In genomic region chr15:27967541-27967940, GRCh38 we compare ENCODE assay signal across 31 cellular contexts.
DNase-seq lines count a peak whose midpoint lies in the region; ATAC-seq and TF ChIP-seq lines count a peak whose summit lies in the region.
"Had no signal": no experiment of that assay in that cellular context is flagged by ENCODE, and none has a peak within 500 bp of the region (broad histone marks: within the 10 kb centered on the region; RNA-seq: fewer than 3 reads in every experiment).

No MANE protein-coding gene starts in this region.

- no peak overlapping the region for H3K4me2 ChIP-seq in neuronal stem cell (ENCODE audit: insufficient read depth, low read length, poor library complexity, severe bottlenecking)
- H3K4me2 ChIP-seq: A549; BLaER1; BLaER1 treated with 17β-estradiol and CSF1 and Interleukin-3, amounts not matched to agents 10 nM and 100 nM had no signal

- TF ChIP-seq POLR2A in esophagus muscularis mucosa (IDR thresholded peaks at IDR 0.05; ENCODE audit: low read depth) (no peak), testis (IDR thresholded peaks at IDR 0.05) (no peak)

- no peak overlapping the region for H3K4ac ChIP-seq in neuronal stem cell (ENCODE audit: low read length)

- 85% methylated on average over 8 of the region's 13 CpGs for WGBS in esophagus muscularis mucosa
- WGBS in neuronal stem cell (ENCODE audit: extremely low coverage in 2 of 2, insufficient read length in 2 of 2, insufficient replicate concordance in 1 of 2), 2 donors, result no CpG with 5 or more reads among the region's 13 CpGs
- 64 to 84% methylated on average over 13 of the region's 13 CpGs for WGBS in testis, 2 donors

- no peak overlapping the region for H4K91ac ChIP-seq in neuronal stem cell (ENCODE audit: low read depth, low read length, poor library complexity)

- H3K36me3 ChIP-seq in esophagus muscularis mucosa, result no peaks in the 10 kb centered on the region
- no peaks in the 10 kb centered on the region for H3K36me3 ChIP-seq in neuronal stem cell (replicated peaks in 1 of 2; ENCODE audit: control insufficient read depth in 2 of 2, insufficient read depth in 2 of 2, low read length in 2 of 2)
- no peaks in the 10 kb centered on the region for H3K36me3 ChIP-seq in testis (ENCODE audit: low read depth, missing control alignments)
- H3K36me3 ChIP-seq: BE2C; BLaER1; BLaER1 treated with 17β-estradiol and CSF1 and Interleukin-3, amounts not matched to agents 10 nM and 100 nM had no signal

- intact Hi-C loops in esophagus muscularis mucosa (cut with DNase I), result no loop called here
- intact Hi-C loops in testis (cut with DNase I; ENCODE audit: low total_unique reads), result no loop called here

- H3K4me1 ChIP-seq in esophagus muscularis mucosa (no peaks in the 10 kb centered on the region), neuronal stem cell (ENCODE audit: control insufficient read depth in 2 of 2, insufficient read depth in 1 of 2, low read depth in 1 of 2, low read length in 2 of 2) (peaks cover 0 to 3% of the 10 kb centered on the region in 2 donors), testis (no peaks in the 10 kb centered on the region)
- H3K4me1 ChIP-seq: A549, BE2C, Caco-2 had no signal

- no peak overlapping the region for H2BK5ac ChIP-seq in neuronal stem cell (ENCODE audit: low read length)

- H3K9me3 ChIP-seq in esophagus muscularis mucosa, result no peaks in the 10 kb centered on the region
- no peaks in the 10 kb centered on the region for H3K9me3 ChIP-seq in neuronal stem cell (replicated peaks in 1 of 2; ENCODE audit: control insufficient read depth in 2 of 2, insufficient read depth in 1 of 2, low read depth in 1 of 2, low read length in 2 of 2)
- no peaks in the 10 kb centered on the region for H3K9me3 ChIP-seq in testis
- H3K9me3 ChIP-seq: BE2C, BLaER1, Caco-2 had no signal

- no peak overlapping the region for H2AFZ ChIP-seq in neuronal stem cell (ENCODE audit: low read length)

- H3K27ac ChIP-seq in coronary artery, result no peak overlapping the region
- H3K27ac ChIP-seq in esophagus muscularis mucosa (replicated peaks in 1 of 4), result no peak overlapping the region
- no peak overlapping the region for H3K27ac ChIP-seq in neuronal stem cell (replicated peaks; ENCODE audit: low read length)
- no peak overlapping the region for H3K27ac ChIP-seq in testis
- H3K27ac ChIP-seq: 22Rv1; A549; BLaER1; BLaER1 treated with 17β-estradiol and CSF1 and Interleukin-3, amounts not matched to agents 10 nM and 100 nM; C4-2B had no signal

- no peak overlapping the region for H3K9ac ChIP-seq in neuronal stem cell (ENCODE audit: low read depth, low read length, poor library complexity)
- H3K9ac ChIP-seq: BLaER1; BLaER1 treated with 17β-estradiol and CSF1 and Interleukin-3, amounts not matched to agents 10 nM and 100 nM had no signal

- H3K4me3 ChIP-seq in coronary artery (no peak overlapping the region), esophagus muscularis mucosa (no peak overlapping the region), neuronal stem cell (ENCODE audit: low read length in 2 of 2) (no peak overlapping the region), testis (peak overlapping the region in 1 of 2 donors; percentile 10)
- H3K4me3 ChIP-seq: A549; BLaER1; BLaER1 treated with 17β-estradiol and CSF1 and Interleukin-3, amounts not matched to agents 10 nM and 100 nM had no signal

- H2BK15ac ChIP-seq in neuronal stem cell (ENCODE audit: low read length), result no peak overlapping the region

- DNase-seq in coronary artery (ENCODE audit: low spot score) (peak; percentile 52), esophagus muscularis mucosa (ENCODE audit: extremely low spot score) (peak; percentile 77), neuronal stem cell (ENCODE audit: low spot score) (no peak), testis (peak; percentile 36), 8988T (no peak), COR-L47 (lab: John Stamatoyannopoulos, UW) (no peak), NCI-H446 treated with DMSO at 0.1 percent for 48 hours (lab: John Stamatoyannopoulos, UW) (no peak)
- DNase-seq: ACHN; AML-193; BE2C; C1 segment of cervical spinal cord; Caco-2; Calu3; CD4-positive, alpha-beta memory T cell; CD4-positive, alpha-beta T cell; CD4-positive, CD25-positive, alpha-beta regulatory T cell; CD8-positive, alpha-beta memory T cell; CD8-positive, alpha-beta T cell; DMS 273 treated with DMSO at 0.1 percent for 48 hours; DMS153; DMS53; DMS79; DMS79 treated with DMSO at 0.1 percent for 48 hours; DND-41; EL had no signal

- no peak overlapping the region for H4K8ac ChIP-seq in neuronal stem cell (ENCODE audit: low read depth, low read length)

- H3K14ac ChIP-seq in neuronal stem cell (ENCODE audit: low read length), result peak overlapping the region; percentile 47

- H2AK5ac ChIP-seq in neuronal stem cell (ENCODE audit: low read depth, low read length), result no peak overlapping the region

- TF ChIP-seq CTCF in coronary artery (IDR thresholded peaks at IDR 0.05) (no peak), esophagus muscularis mucosa (IDR thresholded peaks at IDR 0.05) (no peak), testis (IDR thresholded peaks at IDR 0.05) (no peak)

- H3K27me3 ChIP-seq in esophagus muscularis mucosa (no peaks in the 10 kb centered on the region), neuronal stem cell (ENCODE audit: control insufficient read depth in 3 of 3, insufficient read depth in 3 of 3, low read depth in 1 of 3, low read length in 3 of 3) (no peaks in the 10 kb centered on the region), testis (no peaks in the 10 kb centered on the region)
- H3K27me3 ChIP-seq: BE2C; BLaER1; BLaER1 treated with 17β-estradiol and CSF1 and Interleukin-3, amounts not matched to agents 10 nM and 100 nM had no signal

- H3K18ac ChIP-seq in neuronal stem cell (ENCODE audit: low read length), result no peak overlapping the region

- no peak overlapping the region for H2BK120ac ChIP-seq in neuronal stem cell (ENCODE audit: low read depth, low read length)

- no peak for ATAC-seq in GM21423 (IDR thresholded peaks at IDR 0.05; ENCODE audit: unreplicated experiment)
- ATAC-seq: A549; CD8-positive, alpha-beta T cell had no signal

- H3K23ac ChIP-seq in neuronal stem cell (ENCODE audit: low read depth, low read length, poor library complexity), result no peak overlapping the region

- no peaks in the 10 kb centered on the region for H3K79me1 ChIP-seq in neuronal stem cell (ENCODE audit: low read depth, low read length)

- TF ChIP-seq EP300 in esophagus muscularis mucosa (IDR thresholded peaks at IDR 0.05), result no peak

- H2BK12ac ChIP-seq in neuronal stem cell (ENCODE audit: low read length), result no peak overlapping the region

Comparison
In these comparisons a context has a peak if more than half of its experiments do, and no peak if none do; other contexts are left out.
1. DNase-seq: peak in coronary artery (single experiment), esophagus muscularis mucosa (single experiment) and testis (single experiment); none in neuronal stem cell (single experiment), 8988T (single experiment), COR-L47 (single experiment) and NCI-H446 treated with DMSO at 0.1 percent for 48 hours (single experiment).